ENCODE assay signal across 11 cellular contexts in the genomic region with DNA sequence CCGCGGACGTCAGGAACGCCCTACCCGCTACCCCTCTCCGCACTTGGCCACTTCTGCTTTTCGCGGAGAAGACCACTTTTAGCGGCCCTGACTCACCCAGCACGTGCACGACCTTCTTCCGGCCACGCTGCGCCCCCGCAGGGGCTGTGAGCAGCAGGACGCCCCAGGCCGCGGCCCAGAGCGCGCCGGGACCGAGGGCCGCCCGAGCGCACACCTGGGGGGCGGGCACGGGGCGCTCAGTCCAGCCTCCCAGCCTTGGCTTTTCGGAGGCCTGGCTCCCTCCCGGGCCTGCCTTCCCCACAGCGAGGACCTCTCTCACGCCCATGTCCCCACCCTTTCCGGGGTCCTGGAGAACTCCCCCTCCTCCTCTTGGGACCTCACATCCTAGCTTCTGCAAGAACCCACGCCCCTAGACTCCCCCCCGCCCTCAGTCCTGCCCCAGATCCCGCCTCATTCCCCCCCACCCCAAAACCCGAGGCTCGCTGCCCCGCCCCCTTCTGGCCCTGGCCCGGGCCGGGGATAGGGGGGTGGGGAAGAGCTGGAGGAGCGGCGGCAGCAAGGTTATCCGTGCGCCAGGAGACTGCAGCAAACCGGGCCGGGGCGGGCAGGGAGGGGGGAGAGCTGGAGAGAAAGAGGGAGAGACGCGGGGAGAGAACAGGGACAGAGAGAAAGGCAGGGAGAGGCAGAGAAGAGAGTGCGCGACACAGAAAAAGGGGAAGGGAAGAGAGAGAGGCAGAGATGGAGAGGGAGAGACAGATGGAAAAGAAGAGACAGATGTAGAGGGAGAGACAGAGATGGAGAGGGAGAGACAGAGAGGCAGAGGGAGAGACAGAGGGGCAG. TPM values are rescaled to one million over a fixed set of nuclear protein-coding genes. Genes with fewer than 3 reads are reported as not detected.
DNase-seq lines count a peak whose midpoint lies in the region; FAIRE-seq and TF ChIP-seq lines count a peak whose summit lies in the region.
"Had no signal": no experiment of that assay in that cellular context is flagged by ENCODE, and none has a peak within 500 bp of the region (broad histone marks: within the 10 kb centered on the region; RNA-seq: fewer than 3 reads in every experiment).

No MANE protein-coding gene starts in this region.

- FAIRE-seq in astrocyte (lab: Jason Lieb, UNC), result no peak

- no peak overlapping the region for H2BK5ac ChIP-seq in mesendoderm (ENCODE audit: low read length)

- H3K27ac ChIP-seq in ACC112 (ENCODE audit: low read depth, low read length) (no peak overlapping the region), HUES6 (ENCODE audit: low read depth, low read length) (no peak overlapping the region), astrocyte (ENCODE audit: low read depth, low read length) (no peak overlapping the region), mesendoderm (ENCODE audit: low read depth, low read length) (no peak overlapping the region)

- no peak overlapping the region for H2BK15ac ChIP-seq in mesendoderm (replicated peaks; ENCODE audit: low read depth)

- DNase-seq in astrocyte (ENCODE audit: low read depth) (no peak), mesendoderm (peak; percentile 69), ACHN (no peak), mesenteric fat pad (ENCODE audit: low spot score) (no peak), NCI-H446 treated with DMSO at 0.1 percent for 48 hours (lab: John Stamatoyannopoulos, UW) (no peak)
- no peak for DNase-seq in central memory CD4-positive, alpha-beta T cell
- DNase-seq: activated naive CD4-positive, alpha-beta T cell treated with Interleukin-2 at 50 U/mL for 16 hours had no signal

- H3K27ac Mint-ChIP-seq in astrocyte (ENCODE audit: unreplicated experiment), result peak overlapping the region; percentile 47

- H3K9me3 ChIP-seq in HUES6 (ENCODE audit: control insufficient read depth, insufficient read depth, low read depth, low read length) (no peaks in the 10 kb centered on the region; the same call in 1 of the 2 replicates), astrocyte (ENCODE audit: insufficient read depth, low read depth, low read length) (peaks cover 3% of the 10 kb centered on the region)

- peaks cover 54% of the 10 kb centered on the region for H3K27me3 Mint-ChIP-seq in astrocyte (ENCODE audit: low read depth, unreplicated experiment)

- H4K5ac ChIP-seq in mesendoderm (ENCODE audit: low read length), result no peak overlapping the region

- peak overlapping the region; percentile 45 for H3K9ac ChIP-seq in HUES6 (ENCODE audit: low read length)
- no peak overlapping the region for H3K9ac ChIP-seq in astrocyte (ENCODE audit: low read length)
- peak overlapping the region; percentile 72 for H3K9ac ChIP-seq in mesendoderm (ENCODE audit: low read length)

- H4K20me1 ChIP-seq in astrocyte (ENCODE audit: insufficient read depth, low read length), result no peaks in the 10 kb centered on the region

- H3K4me1 ChIP-seq in ACC112 (ENCODE audit: control insufficient read depth, insufficient read depth, low read length, unreplicated experiment) (peaks cover 3% of the 10 kb centered on the region), HUES6 (ENCODE audit: control insufficient read depth, insufficient read depth, low read length) (0 out of 2 replicates have a peak, but pooled peaks cover 2% of the 10 kb centered on the region), astrocyte (ENCODE audit: insufficient read depth, low read length) (no peaks in the 10 kb centered on the region), mesendoderm (ENCODE audit: control insufficient read depth, low read depth, low read length) (no peaks in the 10 kb centered on the region)

- peak overlapping the region; percentile 9 for H3K18ac ChIP-seq in mesendoderm (ENCODE audit: low read length)

- WGBS in mesendoderm (ENCODE audit: extremely low coverage, insufficient coverage, low lambda C conversion rate), result no CpG with 5 or more reads among the region's 52 CpGs

- H3K23ac ChIP-seq in mesendoderm (ENCODE audit: low read length), result no peak overlapping the region

- in situ Hi-C loops in ACHN (cut with HindIII; ENCODE audit: low pct_ligation_motif_present, low pct_unique_long_range_greater_than_20kb, low sequenced_read_pairs), result no loop called here

- peak overlapping the region; percentile 88 for H3K56ac ChIP-seq in mesendoderm (ENCODE audit: low read length)

- H3K79me1 ChIP-seq in mesendoderm (ENCODE audit: low read length), result no peaks in the 10 kb centered on the region

- H3K9me3 Mint-ChIP-seq in astrocyte (ENCODE audit: unreplicated experiment), result peaks cover 6% of the 10 kb centered on the region

- H3K36me3 ChIP-seq in ACC112 (ENCODE audit: insufficient read depth, low read length), result no peaks in the 10 kb centered on the region
- H3K36me3 ChIP-seq in HUES6 (ENCODE audit: control insufficient read depth, insufficient read depth, low read length), result no peaks in the 10 kb centered on the region
- no peaks in the 10 kb centered on the region for H3K36me3 ChIP-seq in astrocyte (ENCODE audit: insufficient read depth, low read length)
- no peaks in the 10 kb centered on the region for H3K36me3 ChIP-seq in mesendoderm (ENCODE audit: control insufficient read depth, insufficient read depth, low read length)

- H3K79me2 ChIP-seq in ACC112 (ENCODE audit: control insufficient read depth, insufficient read depth, low read length, unreplicated experiment) (no peaks in the 10 kb centered on the region), astrocyte (ENCODE audit: insufficient read depth, low read length) (no peaks in the 10 kb centered on the region), mesendoderm (ENCODE audit: control insufficient read depth, insufficient read depth, low read length) (no peaks in the 10 kb centered on the region)

- peaks cover 7% of the 10 kb centered on the region for H3K4me1 Mint-ChIP-seq in astrocyte (ENCODE audit: low read depth, unreplicated experiment)

- no peak overlapping the region for H4K8ac ChIP-seq in mesendoderm (ENCODE audit: low read depth, low read length)

- H3K4me2 ChIP-seq in astrocyte (ENCODE audit: low read length) (peak overlapping the region; percentile 60), mesendoderm (ENCODE audit: low read length) (peak overlapping the region; percentile 68)

- no peak for TF ChIP-seq CTCF in astrocyte (IDR thresholded peaks at IDR 0.05; ENCODE audit: insufficient read depth, low read depth, low read length)

- no peak overlapping the region for H2BK120ac ChIP-seq in mesendoderm (ENCODE audit: low read depth, low read length)

- peak overlapping the region; percentile 84 for H3K4me3 Mint-ChIP-seq in astrocyte (ENCODE audit: unreplicated experiment)

- H3K27me3 ChIP-seq in ACC112 (ENCODE audit: insufficient read depth, low read length) (peaks cover 36% of the 10 kb centered on the region), HUES6 (ENCODE audit: control insufficient read depth, insufficient read depth, low read length) (peaks cover 35% of the 10 kb centered on the region), astrocyte (ENCODE audit: insufficient read depth, low read length) (peaks cover 18% of the 10 kb centered on the region), mesendoderm (ENCODE audit: insufficient read depth, low read length, poor library complexity) (peaks cover 3% of the 10 kb centered on the region)

- peak overlapping the region; percentile 57; the same call in 1 of the 2 replicates for H3K4me3 ChIP-seq in ACC112 (ENCODE audit: low read depth, low read length)
- H3K4me3 ChIP-seq in HUES6 (ENCODE audit: low read depth, low read length), result peak overlapping the region; percentile 59
- no peak overlapping the region for H3K4me3 ChIP-seq in astrocyte (ENCODE audit: insufficient read depth, low read depth, low read length)
- peak overlapping the region; percentile 46 for H3K4me3 ChIP-seq in mesendoderm (ENCODE audit: low read length)

- H3K36me3 Mint-ChIP-seq in astrocyte (ENCODE audit: low read depth, unreplicated experiment), result peaks cover 1% of the 10 kb centered on the region

- no peak overlapping the region for H2AFZ ChIP-seq in ACC112 (ENCODE audit: low read length, unreplicated experiment)
- peak overlapping the region; percentile 34 for H2AFZ ChIP-seq in astrocyte (ENCODE audit: low read depth, low read length)

- H3K4ac ChIP-seq in mesendoderm (ENCODE audit: low read depth, low read length), result no peak overlapping the region

- no peak overlapping the region for H2AK5ac ChIP-seq in mesendoderm (ENCODE audit: low read length)

RNA-seq across cellular contexts. Expression of gene TM6SF2, which starts 11.5 kb away (rescaled TPM):
- total RNA-seq in astrocyte (4.4 and 5.0 TPM in 2 replicates), mesenteric fat pad (1.3 TPM)
- 1.0 TPM for polyA plus RNA-seq in mesendoderm (2013, experiment 1 of 2)
- 1.1 TPM for polyA plus RNA-seq in mesendoderm (2013, experiment 2 of 2)

RNA-seq across cellular contexts. Expression of gene NCAN, which starts 49.8 kb away (rescaled TPM):
- 0.14 TPM in 1 of 2 replicates, not detected in the other for total RNA-seq in astrocyte
- polyA plus RNA-seq in mesendoderm (2013, experiment 1 of 2), result 0.88 TPM
- polyA plus RNA-seq in mesendoderm (2013, experiment 2 of 2), result 0.84 TPM
- total RNA-seq in mesenteric fat pad, result not detected
- total RNA-seq: renal cortical epithelial cell, SK-MEL-5 had no signal

RNA-seq across cellular contexts. Expression of gene NR2C2AP, which starts 58.4 kb away (rescaled TPM):
- 4.3 and 5.1 TPM in 2 replicates for total RNA-seq in astrocyte
- 11.3 TPM for polyA plus RNA-seq in mesendoderm (2013, experiment 1 of 2)
- 11.9 TPM for polyA plus RNA-seq in mesendoderm (2013, experiment 2 of 2)
- 10.7 TPM for total RNA-seq in mesenteric fat pad

RNA-seq across cellular contexts. Expression of gene SUGP1, which starts 58.7 kb away (rescaled TPM):
- total RNA-seq in astrocyte (48.5 and 59.1 TPM in 2 replicates), mesenteric fat pad (32.9 TPM)
- 52.3 TPM for polyA plus RNA-seq in mesendoderm (2013, experiment 1 of 2)
- polyA plus RNA-seq in mesendoderm (2013, experiment 2 of 2), result 47.0 TPM

RNA-seq across cellular contexts. Expression of gene MAU2, which starts 59.1 kb away (rescaled TPM):
- total RNA-seq in astrocyte, result 36.8 and 37.0 TPM in 2 replicates
- polyA plus RNA-seq in mesendoderm (2013, experiment 1 of 2), result 14.4 TPM
- 13.7 TPM for polyA plus RNA-seq in mesendoderm (2013, experiment 2 of 2)
- total RNA-seq in mesenteric fat pad, result 45.4 TPM
